ENCODE assay signal across 8 cellular contexts in genomic region chr16:29081825-29082639, GRCh38.
DNase-seq lines count a peak whose midpoint lies in the region; ATAC-seq and TF ChIP-seq lines count a peak whose summit lies in the region.
"Not testable (repeated sequence)": the region's sequence is repeated elsewhere in the genome, so short reads cannot be mapped to it uniquely, and the experiment has no call there.

No MANE protein-coding gene starts in this region.

- peak overlapping the region; percentile 83 to 93 for H3K4me3 Mint-ChIP-seq in CD14-positive monocyte
- H3K4me3 Mint-ChIP-seq in osteocyte (ENCODE audit: unreplicated experiment): peak overlapping the region; percentile 66
- H3K4me3 Mint-ChIP-seq in stimulated activated effector memory CD8-positive, alpha-beta T cell treated with anti-CD3 and anti-CD28 coated beads, Interleukin-12 subunit alpha, Interleukin-12 subunit beta, amount 100 ng/mL, for 72 hours: peak overlapping the region; percentile 61

- H3K27ac ChIP-seq in dorsolateral prefrontal cortex: peak overlapping the region in 2 of 59 donors; percentile 41 to 68

- peak overlapping the region in 4 of 7 donors; percentile 37 to 74 (median 66) for H3K27ac Mint-ChIP-seq in CD14-positive monocyte
- not testable (repeated sequence) for H3K27ac Mint-ChIP-seq in osteocyte (ENCODE audit: unreplicated experiment); stimulated activated effector memory CD8-positive, alpha-beta T cell treated with anti-CD3 and anti-CD28 coated beads, Interleukin-12 subunit alpha, Interleukin-12 subunit beta, amount 100 ng/mL, for 72 hours

- H3K36me3 Mint-ChIP-seq in CD14-positive monocyte: peaks cover 25 to 33% of the 10 kb centered on the region in 2 donors
- not testable (repeated sequence) for H3K36me3 Mint-ChIP-seq in osteocyte (ENCODE audit: unreplicated experiment)
- H3K36me3 Mint-ChIP-seq in stimulated activated effector memory CD8-positive, alpha-beta T cell treated with anti-CD3 and anti-CD28 coated beads, Interleukin-12 subunit alpha, Interleukin-12 subunit beta, amount 100 ng/mL, for 72 hours: peaks cover 54% of the 10 kb centered on the region

- not testable (repeated sequence) for H3K27me3 ChIP-seq in dorsolateral prefrontal cortex

- intact Hi-C loops in CD14-positive monocyte (cut with micrococcal nuclease); dorsolateral prefrontal cortex (cut with DNase I): not testable (repeated sequence)

- H3K4me3 ChIP-seq in dorsolateral prefrontal cortex: peak overlapping the region in 56 of 59 donors; percentile 17 to 62 (median 46)

- not testable (repeated sequence) for H3K4me1 Mint-ChIP-seq in CD14-positive monocyte; osteocyte (ENCODE audit: unreplicated experiment); stimulated activated effector memory CD8-positive, alpha-beta T cell treated with anti-CD3 and anti-CD28 coated beads, Interleukin-12 subunit alpha, Interleukin-12 subunit beta, amount 100 ng/mL, for 72 hours

- not testable (repeated sequence) for H3K27me3 Mint-ChIP-seq in CD14-positive monocyte (ENCODE audit: low read depth in 3 of 3)
- peaks cover 16% of the 10 kb centered on the region for H3K27me3 Mint-ChIP-seq in osteocyte (ENCODE audit: unreplicated experiment)

- peak; percentile 45 for ATAC-seq in HG02885 (IDR thresholded peaks at IDR 0.05; ENCODE audit: poor library complexity, unreplicated experiment)
- peak; percentile 77 for ATAC-seq in stimulated activated effector memory CD8-positive, alpha-beta T cell treated with anti-CD3 and anti-CD28 coated beads, Interleukin-12 subunit alpha, Interleukin-12 subunit beta, amount 100 ng/mL, for 72 hours

- not testable (repeated sequence) for DNase-seq in CD14-positive monocyte (ENCODE audit: low spot score); dorsolateral prefrontal cortex; osteocyte (ENCODE audit: extremely low spot score, unreplicated experiment); stimulated activated effector memory CD8-positive, alpha-beta T cell treated with anti-CD3 and anti-CD28 coated beads, Interleukin-12 subunit alpha, Interleukin-12 subunit beta, amount 100 ng/mL, for 72 hours (ENCODE audit: low spot score in 2 of 2)
- peak; percentile 11 for DNase-seq in T-helper 22 cell (ENCODE audit: low read depth)
- peak; percentile 80 for DNase-seq in activated effector memory CD4-positive, alpha-beta T cell treated with anti-CD3 and anti-CD28 coated beads, Interleukin-2, amount 50 U/mL, for 16 hours
- DNase-seq in iris pigment epithelial cell (ENCODE audit: low read depth): peak; percentile 18

- H3K9me3 Mint-ChIP-seq in CD14-positive monocyte; osteocyte (ENCODE audit: unreplicated experiment); stimulated activated effector memory CD8-positive, alpha-beta T cell treated with anti-CD3 and anti-CD28 coated beads, Interleukin-12 subunit alpha, Interleukin-12 subunit beta, amount 100 ng/mL, for 72 hours: not testable (repeated sequence)

- TF ChIP-seq CTCF in CD14-positive monocyte (IDR thresholded peaks at IDR 0.05); dorsolateral prefrontal cortex (IDR thresholded peaks at IDR 0.05 in 54 of 56, conservative IDR thresholded peaks at IDR 0.05 in 2 of 56; ENCODE audit: low read depth in 1 of 56, partially characterized antibody in 56 of 56); osteocyte (IDR thresholded peaks at IDR 0.05): not testable (repeated sequence)
